7 cellular contexts compared by ENCODE assay signal in genomic region chr17:81200695-81201580, GRCh38. TPM values are rescaled to one million over a fixed set of nuclear protein-coding genes. Genes with fewer than 3 reads are reported as not detected.
DNase-seq lines count a peak whose midpoint lies in the region; ATAC-seq and TF ChIP-seq lines count a peak whose summit lies in the region.

No MANE protein-coding gene starts in this region.

- H3K9ac ChIP-seq in liver (ENCODE audit: low read depth in 1 of 2, low read length in 2 of 2), result no peak overlapping the region

- in situ Hi-C loops in HAP-1 (cut with MboI; ENCODE audit: low sequenced_read_pairs) (no loop called here), transverse colon (cut with MboI; ENCODE audit: low pct_ligation_motif_present in 1 of 4, low pct_unique_long_range_greater_than_20kb in 1 of 4, low sequenced_read_pairs in 3 of 4) (no loop called here)

- H3K36me3 Mint-ChIP-seq in chondrocyte (ENCODE audit: low read depth), result peaks cover 2% of the 10 kb centered on the region

- peaks cover 5% of the 10 kb centered on the region; the same call in 1 of the 2 replicates for H3K36me3 ChIP-seq in HAP-1 (replicated peaks)
- H3K36me3 ChIP-seq in liver (ENCODE audit: control insufficient read depth in 4 of 4, insufficient read depth in 3 of 4, low read depth in 1 of 4, low read length in 3 of 4), result no peaks in the 10 kb centered on the region
- H3K36me3 ChIP-seq in transverse colon, result no peaks in the 10 kb centered on the region

- ATAC-seq in HG03457 (IDR thresholded peaks at IDR 0.05; ENCODE audit: unreplicated experiment), result no peak

- no peak overlapping the region for H3K27ac ChIP-seq in liver (ENCODE audit: low read depth in 1 of 2, low read length in 2 of 2)
- H3K27ac ChIP-seq in transverse colon, result no peak overlapping the region

- H3K4me1 ChIP-seq in HAP-1, result no peaks in the 10 kb centered on the region
- H3K4me1 ChIP-seq in liver (ENCODE audit: control insufficient read depth in 4 of 4, insufficient read depth in 4 of 4, low read length in 3 of 4), result no peaks in the 10 kb centered on the region
- no peaks in the 10 kb centered on the region for H3K4me1 ChIP-seq in transverse colon

- H3K4me3 ChIP-seq in HAP-1 (no peak overlapping the region), liver (ENCODE audit: low read depth in 1 of 3, low read length in 3 of 3) (no peak overlapping the region), transverse colon (no peak overlapping the region)

- no peak overlapping the region for H3K4me3 Mint-ChIP-seq in chondrocyte (ENCODE audit: unreplicated experiment)

- peaks cover under 1% of the 10 kb centered on the region for H3K4me1 Mint-ChIP-seq in chondrocyte (ENCODE audit: low read depth)

- no peaks in the 10 kb centered on the region for H3K27me3 ChIP-seq in HAP-1 (ENCODE audit: low read depth)
- no peaks in the 10 kb centered on the region for H3K27me3 ChIP-seq in liver (ENCODE audit: control insufficient read depth in 4 of 4, insufficient read depth in 4 of 4, low read length in 3 of 4)
- H3K27me3 ChIP-seq in transverse colon, result no peaks in the 10 kb centered on the region

- DNase-seq in DMS 273 (lab: John Stamatoyannopoulos, UW; ENCODE audit: unreplicated experiment) (peak; percentile 88), HAP-1 (ENCODE audit: low spot score in 2 of 2) (peak; percentile 52 to 72), chondrocyte (ENCODE audit: low spot score) (no peak), transverse colon (peak; percentile 60)

- TF ChIP-seq EP300 in transverse colon (IDR thresholded peaks at IDR 0.05; ENCODE audit: low read depth), result no peak

- TF ChIP-seq POLR2A in transverse colon (IDR thresholded peaks at IDR 0.05), result no peak

- H3K9me3 ChIP-seq in HAP-1, result no peaks in the 10 kb centered on the region
- no peaks in the 10 kb centered on the region for H3K9me3 ChIP-seq in liver (ENCODE audit: control insufficient read depth in 4 of 4, low read length in 3 of 4)
- H3K9me3 ChIP-seq in transverse colon, result no peaks in the 10 kb centered on the region

- intact Hi-C loops in transverse colon (cut with DNase I; ENCODE audit: low total_unique reads), result no loop called here

- TF ChIP-seq RAD21 in liver (IDR thresholded peaks at IDR 0.05), result peak; percentile 70 to 78

- H3K9me3 Mint-ChIP-seq in chondrocyte (ENCODE audit: low read depth), result no peaks in the 10 kb centered on the region

- no peaks in the 10 kb centered on the region for H3K27me3 Mint-ChIP-seq in chondrocyte (ENCODE audit: low read depth)

- H3K27ac Mint-ChIP-seq in chondrocyte (ENCODE audit: unreplicated experiment), result no peak overlapping the region

- peak; percentile 79 for TF ChIP-seq CTCF in chondrocyte (IDR thresholded peaks at IDR 0.05)
- peak; percentile 70 for TF ChIP-seq CTCF in liver (IDR thresholded peaks at IDR 0.05; ENCODE audit: low read depth, low read length, missing input control)
- TF ChIP-seq CTCF in transverse colon (IDR thresholded peaks at IDR 0.05), result peak; percentile 35 to 77 (median 64)

- 73% methylated on average over 27 of the region's 27 CpGs for WGBS in liver
- 72 to 100% methylated on average over 1 to 27 of the region's 27 CpGs for WGBS in transverse colon (ENCODE audit: low coverage in 1 of 2), 2 donors

TF ChIP-seq in PFSK-1, 5 proteins besides CTCF, POLR2A, EP300 and RAD21:
- no peak for TF ChIP-seq REST (IDR thresholded peaks at IDR 0.05; ENCODE audit: insufficient read depth in 1 of 2, low read depth in 2 of 2, low read length in 2 of 2)
- peak; percentile 41 for TF ChIP-seq FOXP2 (optimal IDR thresholded peaks at IDR 0.05; ENCODE audit: borderline replicate concordance, extremely low read depth, extremely low read length, insufficient read depth)

TF ChIP-seq in liver, 16 proteins besides CTCF, POLR2A, EP300 and RAD21:
- no peak for TF ChIP-seq HNF4A (conservative IDR thresholded peaks at IDR 0.05)
- no peak for TF ChIP-seq RXRA (IDR thresholded peaks at IDR 0.05)
- TF ChIP-seq GABPA (IDR thresholded peaks at IDR 0.05 in 1 of 2, conservative IDR thresholded peaks at IDR 0.05 in 1 of 2), result no peak
- no peak for TF ChIP-seq TAF1 (conservative IDR thresholded peaks at IDR 0.05)
- TF ChIP-seq REST (IDR thresholded peaks at IDR 0.05), result no peak
- TF ChIP-seq NR2F2 (IDR thresholded peaks at IDR 0.05), result no peak
- TF ChIP-seq JUND (IDR thresholded peaks at IDR 0.05), result no peak
- TF ChIP-seq MAX (IDR thresholded peaks at IDR 0.05), result no peak
- TF ChIP-seq FOXA2 (IDR thresholded peaks at IDR 0.05), result no peak
- TF ChIP-seq HNF4G (IDR thresholded peaks at IDR 0.05), result no peak
- TF ChIP-seq YY1 (IDR thresholded peaks at IDR 0.05), result no peak
- TF ChIP-seq FOXA1 (IDR thresholded peaks at IDR 0.05), result no peak
- TF ChIP-seq ATF3 (IDR thresholded peaks at IDR 0.05), result no peak
- no peak for TF ChIP-seq SP1 (IDR thresholded peaks at IDR 0.05)
- no peak for TF ChIP-seq ZBTB33 (IDR thresholded peaks at IDR 0.05)
- no peak for TF ChIP-seq EGR1 (IDR thresholded peaks at IDR 0.05; ENCODE audit: low read depth in 2 of 2)

RNA-seq across cellular contexts. Expression of gene CEP131, which starts 21.8 kb away (rescaled TPM):
- polyA plus RNA-seq in PFSK-1 (2012; ENCODE audit: insufficient read length, low read depth), result 129 TPM
- total RNA-seq in chondrocyte (8.2 to 9.6 TPM (median 8.5 TPM) in 3 replicates), liver (1 to 10 TPM; 2.4 to 6.3 TPM), transverse colon (10 to 100 TPM in 1 of 4 donors, 1 to 10 TPM in 3; 5.7 to 21.3 (median 6.8) TPM)
- 1 to 10 TPM in 1 of 2 donors, under 1 TPM in 1; 0.71 to 2.0 TPM for polyA plus RNA-seq in liver

RNA-seq across cellular contexts. Expression of gene AATK, which starts 34.9 kb away (rescaled TPM):
- 18.3 TPM for polyA plus RNA-seq in PFSK-1 (2012; ENCODE audit: insufficient read length, low read depth)
- total RNA-seq in chondrocyte (0.48 to 0.67 TPM (median 0.51 TPM) in 3 replicates), liver (1 to 10 TPM in 1 of 2 donors, under 1 TPM in 1; 0.79 to 2.3 TPM), transverse colon (10 to 100 TPM in 1 of 4 donors, 1 to 10 TPM in 3; 1.7 to 21.3 (median 8.6) TPM)
- under 1 TPM; 0.24 to 0.45 TPM for polyA plus RNA-seq in liver

RNA-seq across cellular contexts. Expression of gene PVALEF, which starts 35.6 kb away (rescaled TPM):
- not detected for polyA plus RNA-seq in PFSK-1 (2012; ENCODE audit: insufficient read length, low read depth)
- total RNA-seq in chondrocyte, result not detected in 3 replicates
- total RNA-seq in liver, result not detected
- polyA plus RNA-seq in liver, result not detected
- not detected for total RNA-seq in transverse colon

RNA-seq across cellular contexts. Expression of gene TEPSIN, which starts 37.9 kb away (rescaled TPM):
- polyA plus RNA-seq in PFSK-1 (2012; ENCODE audit: insufficient read length, low read depth), result 48.5 TPM
- total RNA-seq in chondrocyte (27.1 to 29.0 TPM (median 27.6 TPM) in 3 replicates), liver (10 to 100 TPM in 1 of 2 donors, 1 to 10 TPM in 1; 10.0 to 22.9 TPM), transverse colon (100 to 1,000 TPM in 2 of 4 donors, 10 to 100 TPM in 2; 61.2 to 336 (median 121) TPM)
- 10 to 100 TPM in 1 of 2 donors, 1 to 10 TPM in 1; 3.2 to 11.4 TPM for polyA plus RNA-seq in liver

RNA-seq across cellular contexts. Expression of gene NDUFAF8, which starts 38.2 kb away (rescaled TPM):
- polyA plus RNA-seq in PFSK-1 (2012; ENCODE audit: insufficient read length, low read depth), result 109 TPM
- total RNA-seq in chondrocyte (36.1 to 58.9 TPM (median 39.7 TPM) in 3 replicates), liver (10 to 100 TPM in 1 of 2 donors, 1 to 10 TPM in 1; 8.3 to 11.6 TPM), transverse colon (10 to 100 TPM in 3 of 4 donors, not detected in 1; 22.3 to 35.4 (median 29.9) TPM)
- polyA plus RNA-seq in liver, result 10 to 100 TPM; 19.3 to 67.4 TPM
